Comparison of ENCODE assay signal across 1 cellular context in the genomic region with DNA sequence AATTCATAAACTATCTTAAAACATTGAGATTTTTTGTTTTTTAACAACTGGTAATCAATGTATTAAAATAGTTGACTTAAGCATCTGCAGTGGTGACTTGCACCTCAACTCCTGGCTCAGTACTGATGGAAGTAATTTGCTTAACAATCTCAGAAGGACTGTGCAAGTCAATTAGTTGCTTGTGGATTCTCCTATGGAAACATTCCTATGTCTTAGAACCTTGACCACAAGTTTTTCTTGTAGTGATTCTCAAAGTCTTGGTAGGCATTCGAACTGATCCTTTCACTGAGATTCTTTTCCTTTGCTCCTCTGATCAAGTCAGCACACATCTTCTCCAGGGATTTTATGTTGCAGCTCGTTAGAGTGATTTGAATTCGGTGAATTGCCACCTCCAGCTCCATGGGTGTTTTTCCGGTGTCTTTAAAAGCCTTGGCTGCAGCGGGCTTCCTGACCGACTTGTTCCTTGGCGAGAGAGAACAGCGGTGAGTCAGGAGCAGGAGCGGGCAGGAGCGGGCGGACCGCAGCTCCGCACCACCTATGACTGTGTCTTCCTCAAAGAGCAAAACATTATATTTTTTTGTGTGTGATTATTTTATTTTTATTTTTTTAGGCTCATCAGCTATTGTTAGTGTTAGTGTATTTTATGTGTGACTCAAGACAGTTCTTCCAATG.
TF ChIP-seq lines count a peak whose summit lies in the region.

No MANE protein-coding gene starts in this region.

TF ChIP-seq in GM12878, 131 proteins besides CTCF, POLR2A, EP300 and RAD21:
- TF ChIP-seq CHD2 (IDR thresholded peaks at IDR 0.05; ENCODE audit: borderline replicate concordance, low read depth, low read length) (no peak), CHD1 (IDR thresholded peaks at IDR 0.05; ENCODE audit: low read depth, low read length) (no peak), RAD51 (IDR thresholded peaks at IDR 0.05) (no peak), SP1 (IDR thresholded peaks at IDR 0.05; ENCODE audit: low read depth, low read length) (no peak), ZZZ3 (IDR thresholded peaks at IDR 0.05; ENCODE audit: control insufficient read depth, insufficient read length, low read depth) (no peak), MTA2 (IDR thresholded peaks at IDR 0.05; ENCODE audit: low read depth) (no peak), TAF1 (IDR thresholded peaks at IDR 0.05; ENCODE audit: borderline replicate concordance, low read depth, low read length) (no peak), RBBP5 (conservative IDR thresholded peaks at IDR 0.05) (no peak), IRF4 (IDR thresholded peaks at IDR 0.05; ENCODE audit: low read depth, low read length) (no peak), SPI1 (IDR thresholded peaks at IDR 0.05; ENCODE audit: borderline replicate concordance, insufficient read depth, low read depth, low read length) (no peak), ZBED1 (IDR thresholded peaks at IDR 0.05; ENCODE audit: borderline replicate concordance) (no peak), JUNB (IDR thresholded peaks at IDR 0.05) (no peak), RFX5 (IDR thresholded peaks at IDR 0.05; ENCODE audit: low read depth, low read length) (no peak), HCFC1 (IDR thresholded peaks at IDR 0.05; ENCODE audit: low read length) (no peak)
